Comparison of ENCODE assay signal across 29 cellular contexts in the genomic region with DNA sequence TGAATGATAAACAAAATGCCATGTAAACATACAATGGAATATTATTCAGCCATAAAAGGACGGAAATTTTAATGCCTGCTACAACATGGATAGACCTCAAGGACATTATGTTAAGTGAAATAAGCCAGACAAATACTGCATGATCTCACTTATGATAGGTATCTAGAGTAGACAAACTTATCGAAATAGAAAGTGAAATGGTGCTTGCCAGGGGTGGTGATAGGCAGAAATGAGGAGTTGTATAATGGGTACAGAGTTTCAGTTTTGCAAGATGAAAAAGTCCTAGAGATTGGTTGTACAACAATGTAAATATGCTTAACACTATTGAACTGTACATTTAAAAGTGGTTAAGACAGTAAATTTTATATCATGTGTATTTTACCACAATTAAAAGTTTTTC.
"Had no signal": no experiment of that assay in that cellular context is flagged by ENCODE, and none has a peak within 500 bp of the region (broad histone marks: within the 10 kb centered on the region; RNA-seq: fewer than 3 reads in every experiment).

No MANE protein-coding gene starts in this region.

- H3K27ac ChIP-seq: colonic mucosa, coronary artery, dorsolateral prefrontal cortex, epithelial cell of prostate, esophagus muscularis mucosa, esophagus squamous epithelium, foreskin keratinocyte, gastrocnemius medialis, gastroesophageal sphincter, heart left ventricle, heart right ventricle, hepatocyte had no signal

- H2AFZ ChIP-seq: hepatocyte had no signal

- H3K79me2 ChIP-seq: hepatocyte had no signal

- ATAC-seq: effector memory CD8-positive, alpha-beta T cell; esophagus mucosa; foreskin keratinocyte; gastrocnemius medialis; gastroesophageal sphincter; heart left ventricle; heart right ventricle had no signal

- H3K27me3 ChIP-seq: colonic mucosa, dorsolateral prefrontal cortex, esophagus muscularis mucosa, esophagus squamous epithelium, foreskin keratinocyte, gastrocnemius medialis, gastroesophageal sphincter, heart left ventricle, heart right ventricle, hepatocyte had no signal

- H3K36me3 ChIP-seq: colonic mucosa, esophagus muscularis mucosa, esophagus squamous epithelium, gastrocnemius medialis, gastroesophageal sphincter, heart left ventricle, heart right ventricle had no signal

- H3K4me1 ChIP-seq: colonic mucosa, esophagus muscularis mucosa, esophagus squamous epithelium, foreskin keratinocyte, gastrocnemius medialis, gastroesophageal sphincter, heart left ventricle, heart right ventricle had no signal

- H3K9me3 Mint-ChIP-seq: dendritic cell treated with granulocyte-macrophage colony-stimulating factor and Interleukin-4, amounts not matched to agents 40 ng/mL and 50 ng/mL, for 4 days; endodermal cell had no signal

- H3K9me3 ChIP-seq: colonic mucosa, esophagus muscularis mucosa, esophagus squamous epithelium, gastrocnemius medialis, gastroesophageal sphincter, heart left ventricle, heart right ventricle had no signal

- H3K4me3 ChIP-seq: colonic mucosa, coronary artery, dorsolateral prefrontal cortex, esophagus muscularis mucosa, esophagus squamous epithelium, gastrocnemius medialis, gastroesophageal sphincter, heart left ventricle, heart right ventricle, hepatocyte had no signal

- DNase-seq: colonic mucosa; cortex of kidney; dermis blood vessel endothelial cell; dorsolateral prefrontal cortex; effector CD4-positive, alpha-beta T cell; effector CD8-positive, alpha-beta T cell; effector memory CD4-positive, alpha-beta T cell; effector memory CD8-positive, alpha-beta T cell; endodermal cell; erythroblast; esophagus squamous epithelium; foreskin fibroblast; foreskin keratinocyte; foreskin melanocyte; gastrocnemius medialis; glutamatergic neuron; head of caudate nucleus; heart left ventricle; heart right ventricle had no signal

- H3K4me2 ChIP-seq: hepatocyte had no signal

- FAIRE-seq: endometrium, endothelial cell of umbilical vein, frontal cortex had no signal

- H3K27ac Mint-ChIP-seq: dendritic cell treated with granulocyte-macrophage colony-stimulating factor and Interleukin-4, amounts not matched to agents 40 ng/mL and 50 ng/mL, for 4 days; effector memory CD8-positive, alpha-beta T cell; endodermal cell had no signal
